ENCODE assay signal across 8 cellular contexts in the genomic region with DNA sequence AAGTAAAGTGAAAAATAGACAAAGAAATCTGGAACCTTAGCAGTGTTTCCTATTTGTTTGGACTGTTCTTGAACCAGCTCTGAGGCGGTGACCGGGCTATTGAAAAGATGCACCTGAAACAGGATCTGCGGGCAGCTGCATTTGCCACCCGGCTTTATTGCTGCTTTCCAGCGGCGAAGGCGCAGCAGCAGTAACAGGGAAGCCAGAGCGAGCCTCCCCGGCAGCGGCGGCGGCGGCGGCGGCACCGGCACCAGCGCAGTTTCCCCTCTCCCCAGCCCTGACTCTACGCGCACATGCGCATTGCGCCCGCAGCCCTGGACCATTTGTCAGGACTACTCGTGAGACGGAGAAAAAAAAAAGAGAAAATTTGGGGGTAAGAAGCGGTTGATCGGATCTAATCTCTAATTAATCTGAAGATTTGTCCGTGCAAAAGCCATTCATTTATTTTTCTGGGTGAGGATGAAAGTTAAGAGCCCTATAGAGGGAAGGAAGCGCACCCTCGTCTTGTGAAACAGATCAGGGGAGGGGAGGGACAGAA. TPM values are rescaled to one million over a fixed set of nuclear protein-coding genes. Genes with fewer than 3 reads are reported as not detected.
DNase-seq lines count a peak whose midpoint lies in the region; ATAC-seq and TF ChIP-seq lines count a peak whose summit lies in the region.

A gene (plus strand): TSS at position 290 of the 538 bp plus-strand sequence. CDS start 24,119 bp downstream, outside the sequence.

- peaks cover 0 to 4% (median 4%) of the 10 kb centered on the region in 4 donors for H3K4me1 ChIP-seq in upper lobe of left lung

- no peaks in the 10 kb centered on the region for H3K9me3 ChIP-seq in T-helper 17 cell (ENCODE audit: control insufficient read depth, low read length, poor library complexity, severe bottlenecking)
- H3K9me3 ChIP-seq in upper lobe of left lung: no peaks in the 10 kb centered on the region

- H3K4me3 Mint-ChIP-seq in T-helper 17 cell (peak within 1 kb of the TSS; percentile 100), progenitor cell of endocrine pancreas (ENCODE audit: low read depth) (peak within 1 kb of the TSS; percentile 100)

- H3K27ac ChIP-seq in upper lobe of left lung: peak within 1 kb of the TSS; percentile 68 to 89 (median 76)

- H3K27ac Mint-ChIP-seq in T-helper 17 cell (peak within 1 kb of the TSS; percentile 99), progenitor cell of endocrine pancreas (peak within 1 kb of the TSS; percentile 99)

- H3K4me1 Mint-ChIP-seq in T-helper 17 cell (peaks cover 14% of the 10 kb centered on the region), progenitor cell of endocrine pancreas (ENCODE audit: low read depth) (peaks cover 1% of the 10 kb centered on the region)

- H3K36me3 ChIP-seq in upper lobe of left lung: no peaks in the 10 kb centered on the region

- ATAC-seq in HG02623 (IDR thresholded peaks at IDR 0.05; ENCODE audit: unreplicated experiment): peak; percentile 58
- ATAC-seq in T-helper 17 cell: peak; percentile 82
- ATAC-seq in left ventricle myocardium superior: peak; percentile 94
- ATAC-seq in upper lobe of left lung (ENCODE audit: low FRiP score in 2 of 2): peak; percentile 80 to 94

- peaks cover 6% of the 10 kb centered on the region for H3K36me3 Mint-ChIP-seq in T-helper 17 cell (ENCODE audit: low read depth)
- no peaks in the 10 kb centered on the region for H3K36me3 Mint-ChIP-seq in progenitor cell of endocrine pancreas (ENCODE audit: insufficient read depth)

- 1% methylated on average over 29 of the region's 29 CpGs for WGBS in upper lobe of left lung, 2 donors

- DNase-seq in GM12864 (ENCODE audit: low read depth): peak; percentile 37
- peak; percentile 88 for DNase-seq in NCI-H1105 (lab: John Stamatoyannopoulos, UW)
- DNase-seq in T-helper 17 cell: peak; percentile 74 to 86 (median 76)
- DNase-seq in amygdala (lab: John Stamatoyannopoulos, UW): peak in 55 of 56 donors; percentile 8 to 88 (median 65)
- DNase-seq in left ventricle myocardium superior: peak; percentile 95
- peak; percentile 80 for DNase-seq in progenitor cell of endocrine pancreas (ENCODE audit: low spot score, unreplicated experiment)
- peak; percentile 90 to 97 for DNase-seq in upper lobe of left lung

- no peaks in the 10 kb centered on the region for H3K27me3 Mint-ChIP-seq in T-helper 17 cell
- H3K27me3 Mint-ChIP-seq in progenitor cell of endocrine pancreas: peaks cover 25% of the 10 kb centered on the region

- H3K9me3 Mint-ChIP-seq in progenitor cell of endocrine pancreas (ENCODE audit: low read depth): no peaks in the 10 kb centered on the region

- intact Hi-C loops in left ventricle myocardium superior (cut with micrococcal nuclease): no loop called here

- no peak for TF ChIP-seq CTCF in GM12864 (IDR thresholded peaks at IDR 0.05; ENCODE audit: low read depth, low read length, missing control alignments)
- no peak for TF ChIP-seq CTCF in progenitor cell of endocrine pancreas (IDR thresholded peaks at IDR 0.05; ENCODE audit: unreplicated experiment)
- TF ChIP-seq CTCF in upper lobe of left lung (IDR thresholded peaks at IDR 0.05): no peak

- peak in 1 of 4 donors; percentile 8 for TF ChIP-seq POLR2A in upper lobe of left lung (IDR thresholded peaks at IDR 0.05)

- H3K4me3 ChIP-seq in GM12864 (ENCODE audit: low read depth, low read length) (peak within 1 kb of the TSS; percentile 69), upper lobe of left lung (peak within 1 kb of the TSS; percentile 84 to 94 (median 88))

- TF ChIP-seq EP300 in upper lobe of left lung (IDR thresholded peaks at IDR 0.05): no peak

- H3K27me3 ChIP-seq in upper lobe of left lung: no peaks in the 10 kb centered on the region

RNA-seq across cellular contexts. Expression of the gene that starts here (rescaled TPM):
- total RNA-seq in T-helper 17 cell (10 to 100 TPM; 36.6 to 45.2 TPM), left ventricle myocardium superior (4.3 TPM), progenitor cell of endocrine pancreas (30.3 and 35.5 TPM in 2 replicates), upper lobe of left lung (1 to 10 TPM; 3.2 to 9.3 (median 6.5) TPM)

Comparison
In these comparisons a context has a peak if more than half of its experiments do, and no peak if none do; other contexts are left out.
1. Peak in every context shown above with its lines: DNase-seq, ATAC-seq, H3K4me3 ChIP-seq and H3K27ac ChIP-seq.
2. DNase-seq: peak in every context shown above with its lines; median percentile 95 in left ventricle myocardium superior; 94 in upper lobe of left lung; 88 in NCI-H1105; 80 in progenitor cell of endocrine pancreas; 76 in T-helper 17 cell; 65 in amygdala; 37 in GM12864.